13 cellular contexts compared by ENCODE assay signal in genomic region chr11:44112083-44112865, GRCh38. TPM values are rescaled to one million over a fixed set of nuclear protein-coding genes. Genes with fewer than 3 reads are reported as not detected.
A peak's percentile ranks its signal among the peaks of the same experiment; 100 is the strongest.
DNase-seq lines count a peak whose midpoint lies in the region; ATAC-seq and TF ChIP-seq lines count a peak whose summit lies in the region.
"Had no signal": no experiment of that assay in that cellular context is flagged by ENCODE, and none has a peak within 500 bp of the region (broad histone marks: within the 10 kb centered on the region; RNA-seq: fewer than 3 reads in every experiment).

No MANE protein-coding gene starts in this region.

- no peaks in the 10 kb centered on the region for H3K9me3 ChIP-seq in right atrium auricular region
- H3K9me3 ChIP-seq: Caco-2 had no signal

- H3K27me3 ChIP-seq in right atrium auricular region, result no peaks in the 10 kb centered on the region

- ATAC-seq in Right ventricle myocardium inferior, result peak; percentile 45
- ATAC-seq in GM21423 (IDR thresholded peaks at IDR 0.05; ENCODE audit: unreplicated experiment), result no peak
- ATAC-seq in GM18520 (IDR thresholded peaks at IDR 0.05; ENCODE audit: unreplicated experiment), result no peak

- CTCF ChIA-PET in GM10248 (lab: Yijun Ruan, JAX), result interaction anchor here (0.9 to 6.9 kb wide), 4 partner anchors 10 to 18 kb away, joined by 3 to 48 read pairs (median 7); partner anchors contain the start of gene EXT2

- DNase-seq in Right ventricle myocardium inferior (ENCODE audit: missing footprints), result no peak
- DNase-seq in right atrium auricular region (ENCODE audit: low spot score), result no peak
- peak; percentile 15 for DNase-seq in NCI-H345 (lab: John Stamatoyannopoulos, UW)
- peak; percentile 44 for DNase-seq in epithelial cell of prostate (ENCODE audit: low read depth, low spot score)
- peak; percentile 40 for DNase-seq in superior temporal gyrus (ENCODE audit: extremely low spot score)
- no peak for DNase-seq in GM10248 (ENCODE audit: extremely low spot score)
- DNase-seq: Caco-2; effector memory CD4-positive, alpha-beta T cell; NCI-H1048; stimulated activated CD4-positive, alpha-beta T cell treated with anti-CD3 and anti-CD28 coated beads, Interleukin-12 subunit alpha, Interleukin-12 subunit beta, amount 100 ng/mL, for 4 hours had no signal

- H3K4me1 ChIP-seq in right atrium auricular region, result peaks cover 0 to 20% of the 10 kb centered on the region in 2 donors
- H3K4me1 ChIP-seq: Caco-2 had no signal

- H3K27ac ChIP-seq in right atrium auricular region (no peak overlapping the region), epithelial cell of prostate (no peak overlapping the region)

- POLR2A ChIA-PET in GM10248 (lab: Yijun Ruan, JAX), result no interaction called here

- TF ChIP-seq CTCF in right atrium auricular region (IDR thresholded peaks at IDR 0.05), result no peak
- no peak for TF ChIP-seq CTCF in GM10248 (IDR thresholded peaks at IDR 0.05; ENCODE audit: control extremely low read depth, extremely low read depth, low read depth, missing control alignments)

- no peak overlapping the region for H3K4me3 ChIP-seq in right atrium auricular region
- H3K4me3 ChIP-seq: lung had no signal

- peaks cover 42% of the 10 kb centered on the region for H3K36me3 ChIP-seq in right atrium auricular region

- intact Hi-C loops in Right ventricle myocardium inferior (cut with DNase I), result loop anchor here (5.0 kb wide), 1 partner anchor 425 kb away; no protein-coding TSS in a partner anchor

RNA-seq across cellular contexts. Expression of gene EXT2, which starts 16.8 kb away (rescaled TPM):
- total RNA-seq in Right ventricle myocardium inferior (30.7 TPM), right atrium auricular region (10 to 100 TPM; 37.2 to 45.2 TPM)

RNA-seq across cellular contexts. Expression of gene ACCS, which starts 46.2 kb away (rescaled TPM):
- total RNA-seq in Right ventricle myocardium inferior (7.0 TPM), right atrium auricular region (1 to 10 TPM; 2.3 to 6.1 TPM)

Comparison
In these comparisons a context has a peak if more than half of its experiments do, and no peak if none do; other contexts are left out.
1. DNase-seq: peak in NCI-H345 (single experiment), epithelial cell of prostate (single experiment) and superior temporal gyrus (single experiment); none in Right ventricle myocardium inferior (single experiment), right atrium auricular region (single experiment) and GM10248 (single experiment).